Comparison of ENCODE assay signal across 21 cellular contexts in the genomic region with DNA sequence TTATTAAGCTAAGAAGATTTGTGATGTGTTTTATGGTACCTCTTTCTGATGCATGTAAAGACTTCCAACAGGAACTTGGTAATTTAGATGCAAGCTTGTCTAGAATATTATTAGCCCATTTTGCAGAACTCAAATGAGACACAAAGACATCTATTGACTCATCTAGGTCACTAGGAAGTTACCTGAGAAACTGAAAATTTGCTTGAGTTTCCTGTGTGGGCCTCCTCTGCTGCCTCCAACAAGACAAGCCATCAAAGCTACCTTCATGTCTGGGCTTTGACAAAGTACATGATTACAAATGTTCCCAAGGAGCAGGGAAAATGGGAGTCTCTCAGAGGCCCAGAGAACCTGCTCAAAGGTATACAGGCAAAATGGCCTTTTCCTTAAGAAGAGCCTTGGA. TPM values are rescaled to one million over a fixed set of nuclear protein-coding genes. Genes with fewer than 3 reads are reported as not detected.
A peak's percentile ranks its signal among the peaks of the same experiment; 100 is the strongest.
DNase-seq lines count a peak whose midpoint lies in the region; ATAC-seq and TF ChIP-seq lines count a peak whose summit lies in the region.
"Had no signal": no experiment of that assay in that cellular context is flagged by ENCODE, and none has a peak within 500 bp of the region (broad histone marks: within the 10 kb centered on the region; RNA-seq: fewer than 3 reads in every experiment).

No MANE protein-coding gene starts in this region.

- no peak for DNase-seq in DND-41
- DNase-seq in activated T-helper 1 cell treated with anti-CD3 and anti-CD28 coated beads, Interleukin-12 subunit alpha, Interleukin-12 subunit beta, Interleukin-2, Interleukin-4 antibody, amounts not matched to agents 30 ng/mL and 10 ng/mL and 1 ng/mL, durations not matched to agents 14 hours and 24 hours and 36 hours (ENCODE audit: low spot score), result no peak
- DNase-seq in naive thymus-derived CD4-positive, alpha-beta T cell, result peak in 2 of 9 donors; percentile 24 to 28
- no peak for DNase-seq in KG1 (lab: John Stamatoyannopoulos, UW)
- no peak for DNase-seq in KBM-7
- DNase-seq: activated CD8-positive, alpha-beta memory T cell treated with anti-CD3 and anti-CD28 coated beads for 24 hours; amygdala; HCEC 1CT; heart left ventricle; kidney glomerular epithelial cell; NCI-H2029; NCI-H774; retina; stimulated activated CD4-positive, alpha-beta T cell treated with anti-CD3 and anti-CD28 coated beads, Interleukin-2, amount 100 ng/mL, for 48 hours; stimulated activated naive B cell treated with anti-CD40 and anti-IgM and Interleukin-4, amounts not matched to agents 10 μg/mL and 1 μg/mL and 100 μg/mL, for 72 hours; T1000 had no signal

- H3K4me3 Mint-ChIP-seq in activated T-helper 1 cell treated with anti-CD3 and anti-CD28 coated beads, Interleukin-12 subunit alpha, Interleukin-12 subunit beta, Interleukin-2, Interleukin-4 antibody, amounts not matched to agents 30 ng/mL and 10 ng/mL and 1 ng/mL, durations not matched to agents 14 hours and 24 hours and 36 hours, result peak overlapping the region; percentile 93
- H3K4me3 Mint-ChIP-seq in naive thymus-derived CD4-positive, alpha-beta T cell, result peak overlapping the region; percentile 79 to 99 (median 97)

- H4K20me1 ChIP-seq in DND-41 (ENCODE audit: insufficient read depth, low read length), result peaks cover 54% of the 10 kb centered on the region

- no peaks in the 10 kb centered on the region for H3K27me3 Mint-ChIP-seq in activated T-helper 1 cell treated with anti-CD3 and anti-CD28 coated beads, Interleukin-12 subunit alpha, Interleukin-12 subunit beta, Interleukin-2, Interleukin-4 antibody, amounts not matched to agents 30 ng/mL and 10 ng/mL and 1 ng/mL, durations not matched to agents 14 hours and 24 hours and 36 hours (ENCODE audit: insufficient read depth)
- no peaks in the 10 kb centered on the region for H3K27me3 Mint-ChIP-seq in naive thymus-derived CD4-positive, alpha-beta T cell
- H3K27me3 Mint-ChIP-seq: stimulated activated naive B cell treated with anti-CD40 and anti-IgM and Interleukin-4, amounts not matched to agents 10 μg/mL and 1 μg/mL and 100 μg/mL, for 72 hours had no signal

- H3K4me1 ChIP-seq in DND-41 (ENCODE audit: insufficient read depth, low read length), result peaks cover 83% of the 10 kb centered on the region
- H3K4me1 ChIP-seq in naive thymus-derived CD4-positive, alpha-beta T cell (ENCODE audit: control insufficient read depth in 2 of 2, insufficient read depth in 2 of 2, low read length in 2 of 2), result peaks cover 61 to 71% of the 10 kb centered on the region in 2 donors

- no peak overlapping the region for H2AFZ ChIP-seq in DND-41 (ENCODE audit: low read depth, low read length)

- H3K4me2 ChIP-seq in DND-41 (ENCODE audit: insufficient read depth, low read length), result peak overlapping the region; percentile 89

- in situ Hi-C loops in KBM-7 (cut with MboI; ENCODE audit: low pct_unique_long_range_greater_than_20kb, low sequenced_read_pairs), result no loop called here

- H3K9ac ChIP-seq in DND-41 (ENCODE audit: low read depth, low read length), result peak overlapping the region; percentile 78

- H3K4me3 ChIP-seq in DND-41 (ENCODE audit: low read depth in 1 of 2, low read length in 2 of 2), result peak overlapping the region in 1 of 2 experiments; percentile 79; a peak in 2 of 4 replicates
- H3K4me3 ChIP-seq in naive thymus-derived CD4-positive, alpha-beta T cell (ENCODE audit: low read length), result peak overlapping the region; percentile 76
- H3K4me3 ChIP-seq: esophagus muscularis mucosa, heart left ventricle, vagina had no signal

- peaks cover 100% of the 10 kb centered on the region for H3K79me2 ChIP-seq in DND-41 (ENCODE audit: insufficient read depth, low read length)

- TF ChIP-seq CTCF in DND-41 (IDR thresholded peaks at IDR 0.05; ENCODE audit: borderline replicate concordance, extremely low read depth, low read length, poor library complexity, severe bottlenecking), result no peak

- no peaks in the 10 kb centered on the region for H3K27me3 ChIP-seq in DND-41 (ENCODE audit: insufficient read depth, low read length, poor library complexity)
- H3K27me3 ChIP-seq in naive thymus-derived CD4-positive, alpha-beta T cell (ENCODE audit: control insufficient read depth in 2 of 2, insufficient read depth in 2 of 2, low read length in 2 of 2), result no peaks in the 10 kb centered on the region
- H3K27me3 ChIP-seq: vagina had no signal

- ATAC-seq in DND-41 (ENCODE audit: insufficient read depth, low read depth), result no peak
- ATAC-seq in HG02870 (IDR thresholded peaks at IDR 0.05; ENCODE audit: unreplicated experiment), result peak; percentile 38
- ATAC-seq in naive thymus-derived CD4-positive, alpha-beta T cell, result no peak
- no peak for ATAC-seq in GM19023 (IDR thresholded peaks at IDR 0.05; ENCODE audit: unreplicated experiment)
- ATAC-seq in GM18502 (IDR thresholded peaks at IDR 0.05; ENCODE audit: poor library complexity, unreplicated experiment), result no peak
- ATAC-seq: heart left ventricle; stimulated activated naive B cell treated with anti-CD40 and anti-IgM and Interleukin-4, amounts not matched to agents 10 μg/mL and 1 μg/mL and 100 μg/mL, for 72 hours had no signal

- H3K27ac Mint-ChIP-seq in activated T-helper 1 cell treated with anti-CD3 and anti-CD28 coated beads, Interleukin-12 subunit alpha, Interleukin-12 subunit beta, Interleukin-2, Interleukin-4 antibody, amounts not matched to agents 30 ng/mL and 10 ng/mL and 1 ng/mL, durations not matched to agents 14 hours and 24 hours and 36 hours, result peak overlapping the region; percentile 98
- H3K27ac Mint-ChIP-seq in naive thymus-derived CD4-positive, alpha-beta T cell, result peak overlapping the region; percentile 93 to 100 (median 98)

- POLR2A ChIA-PET in naive thymus-derived CD4-positive, alpha-beta T cell (lab: Charles Lee), result interaction anchor here (0.6 to 5.7 kb wide), 12 partner anchors 12 to 184 kb away, joined by 3 to 46 read pairs (median 7); no protein-coding TSS in a partner anchor

- CTCF ChIA-PET in naive thymus-derived CD4-positive, alpha-beta T cell (lab: Charles Lee), result interaction anchor here (1.0 to 1.3 kb wide), 3 partner anchors 9 to 32 kb away, joined by 3 read pairs; no protein-coding TSS in a partner anchor

- H3K36me3 ChIP-seq in DND-41 (ENCODE audit: insufficient read depth, low read length), result peaks cover 83% of the 10 kb centered on the region
- H3K36me3 ChIP-seq in naive thymus-derived CD4-positive, alpha-beta T cell (ENCODE audit: control insufficient read depth in 2 of 3, insufficient read depth in 3 of 3, low read length in 3 of 3), result peaks cover 0 to 8% (median 0%) of the 10 kb centered on the region in 3 experiments
- H3K36me3 ChIP-seq: esophagus muscularis mucosa, heart left ventricle, vagina had no signal

- intact Hi-C loops in activated T-helper 1 cell treated with anti-CD3 and anti-CD28 coated beads, Interleukin-12 subunit alpha, Interleukin-12 subunit beta, Interleukin-2, Interleukin-4 antibody, amounts not matched to agents 30 ng/mL and 10 ng/mL and 1 ng/mL, durations not matched to agents 14 hours and 24 hours and 36 hours (cut with micrococcal nuclease), result loop anchor here (10.0 kb wide), 1 partner anchor 1021 kb away; a partner anchor contains a TSS
- intact Hi-C loops in naive thymus-derived CD4-positive, alpha-beta T cell (cut with micrococcal nuclease), result no loop called here

- peak overlapping the region; percentile 95 for H3K27ac ChIP-seq in DND-41 (ENCODE audit: low read length)
- H3K27ac ChIP-seq in naive thymus-derived CD4-positive, alpha-beta T cell (ENCODE audit: low read depth, low read length), result peak overlapping the region; percentile 77
- H3K27ac ChIP-seq: esophagus muscularis mucosa, vagina had no signal

- no peaks in the 10 kb centered on the region for H3K9me3 Mint-ChIP-seq in activated T-helper 1 cell treated with anti-CD3 and anti-CD28 coated beads, Interleukin-12 subunit alpha, Interleukin-12 subunit beta, Interleukin-2, Interleukin-4 antibody, amounts not matched to agents 30 ng/mL and 10 ng/mL and 1 ng/mL, durations not matched to agents 14 hours and 24 hours and 36 hours
- H3K9me3 Mint-ChIP-seq in naive thymus-derived CD4-positive, alpha-beta T cell, result peaks cover 0 to 11% (median 0%) of the 10 kb centered on the region in 11 donors
- H3K9me3 Mint-ChIP-seq: stimulated activated naive B cell treated with anti-CD40 and anti-IgM and Interleukin-4, amounts not matched to agents 10 μg/mL and 1 μg/mL and 100 μg/mL, for 72 hours had no signal

- peaks cover 61% of the 10 kb centered on the region for H3K36me3 Mint-ChIP-seq in activated T-helper 1 cell treated with anti-CD3 and anti-CD28 coated beads, Interleukin-12 subunit alpha, Interleukin-12 subunit beta, Interleukin-2, Interleukin-4 antibody, amounts not matched to agents 30 ng/mL and 10 ng/mL and 1 ng/mL, durations not matched to agents 14 hours and 24 hours and 36 hours (ENCODE audit: low read depth)
- peaks cover 6 to 63% (median 35%) of the 10 kb centered on the region in 5 donors for H3K36me3 Mint-ChIP-seq in naive thymus-derived CD4-positive, alpha-beta T cell

- H3K9me3 ChIP-seq in DND-41 (ENCODE audit: insufficient read depth, low read length, severe bottlenecking), result no peaks in the 10 kb centered on the region
- no peaks in the 10 kb centered on the region for H3K9me3 ChIP-seq in naive thymus-derived CD4-positive, alpha-beta T cell (ENCODE audit: control insufficient read depth in 2 of 3, low read length in 3 of 3)
- H3K9me3 ChIP-seq: esophagus muscularis mucosa, heart left ventricle, vagina had no signal

- H3K4me1 Mint-ChIP-seq in activated T-helper 1 cell treated with anti-CD3 and anti-CD28 coated beads, Interleukin-12 subunit alpha, Interleukin-12 subunit beta, Interleukin-2, Interleukin-4 antibody, amounts not matched to agents 30 ng/mL and 10 ng/mL and 1 ng/mL, durations not matched to agents 14 hours and 24 hours and 36 hours (ENCODE audit: low read depth), result peaks cover 91% of the 10 kb centered on the region
- H3K4me1 Mint-ChIP-seq in naive thymus-derived CD4-positive, alpha-beta T cell, result peaks cover 48 to 88% (median 75%) of the 10 kb centered on the region in 7 donors

RNA-seq across cellular contexts. Expression of a gene that starts 5.6 kb away (rescaled TPM):
- 112 and 116 TPM in 2 replicates for total RNA-seq in activated T-helper 1 cell treated with anti-CD3 and anti-CD28 coated beads, Interleukin-12 subunit alpha, Interleukin-12 subunit beta, Interleukin-2, Interleukin-4 antibody, amounts not matched to agents 30 ng/mL and 10 ng/mL and 1 ng/mL, durations not matched to agents 14 hours and 24 hours and 36 hours
- total RNA-seq in naive thymus-derived CD4-positive, alpha-beta T cell, result 100 to 1,000 TPM in 1 of 5 experiments, 10 to 100 TPM in 4; 55.3 to 154 (median 98.5) TPM
- polyA plus RNA-seq in naive thymus-derived CD4-positive, alpha-beta T cell, result 10 to 100 TPM; 27.9 to 42.8 TPM
